ENCODE assay signal across 11 cellular contexts in the genomic region with DNA sequence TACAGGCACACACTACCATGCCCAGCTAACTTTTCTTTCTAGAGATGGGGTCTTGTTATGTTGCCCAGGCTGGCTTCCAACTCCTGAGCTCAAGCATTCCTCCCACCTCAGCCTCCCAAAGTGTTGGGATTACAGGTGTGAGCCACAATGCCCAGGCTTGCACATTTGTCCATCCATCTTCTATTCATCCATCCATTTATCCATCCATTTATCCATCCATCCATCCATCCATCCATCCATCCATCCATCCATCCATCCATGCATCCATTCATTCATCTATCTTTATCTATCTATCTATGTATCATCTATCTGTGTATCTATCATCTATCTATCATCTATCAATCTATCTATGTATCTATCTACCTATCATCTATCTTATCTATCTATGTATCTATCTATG. TPM values are rescaled to one million over a fixed set of nuclear protein-coding genes. Genes with fewer than 3 reads are reported as not detected.
A peak's percentile ranks its signal among the peaks of the same experiment; 100 is the strongest.
DNase-seq lines count a peak whose midpoint lies in the region; ATAC-seq and TF ChIP-seq lines count a peak whose summit lies in the region.
"Not testable (repeated sequence)": the region's sequence is repeated elsewhere in the genome, so short reads cannot be mapped to it uniquely, and the experiment has no call there.
"Had no signal": no experiment of that assay in that cellular context is flagged by ENCODE, and none has a peak within 500 bp of the region (broad histone marks: within the 10 kb centered on the region; RNA-seq: fewer than 3 reads in every experiment).

No MANE protein-coding gene starts in this region.

- not testable (repeated sequence) for H3K4me2 ChIP-seq in DND-41 (ENCODE audit: insufficient read depth, low read length)

- not testable (repeated sequence) for H3K4me3 Mint-ChIP-seq in T-helper 17 cell; activated CD8-positive, alpha-beta memory T cell treated with anti-CD3 and anti-CD28 coated beads, Interleukin-2, amount 10 ng/mL, durations not matched to agents 7 days and 5 days; central memory CD8-positive, alpha-beta T cell; stimulated activated memory B cell treated with anti-CD40 and anti-IgM and Interleukin-4, amounts not matched to agents 10 μg/mL and 1 μg/mL and 100 μg/mL, for 72 hours

- peaks cover 32% of the 10 kb centered on the region for H3K4me1 Mint-ChIP-seq in T-helper 17 cell
- H3K4me1 Mint-ChIP-seq in activated CD8-positive, alpha-beta memory T cell treated with anti-CD3 and anti-CD28 coated beads, Interleukin-2, amount 10 ng/mL, durations not matched to agents 7 days and 5 days = peaks cover 30% of the 10 kb centered on the region
- peaks cover 44% of the 10 kb centered on the region for H3K4me1 Mint-ChIP-seq in central memory CD8-positive, alpha-beta T cell
- peaks cover 59% of the 10 kb centered on the region for H3K4me1 Mint-ChIP-seq in stimulated activated memory B cell treated with anti-CD40 and anti-IgM and Interleukin-4, amounts not matched to agents 10 μg/mL and 1 μg/mL and 100 μg/mL, for 72 hours

- H3K9me3 Mint-ChIP-seq in activated CD8-positive, alpha-beta memory T cell treated with anti-CD3 and anti-CD28 coated beads, Interleukin-2, amount 10 ng/mL, durations not matched to agents 7 days and 5 days (ENCODE audit: low read depth) = not testable (repeated sequence)
- H3K9me3 Mint-ChIP-seq in central memory CD8-positive, alpha-beta T cell = peaks cover 14% of the 10 kb centered on the region
- H3K9me3 Mint-ChIP-seq in stimulated activated memory B cell treated with anti-CD40 and anti-IgM and Interleukin-4, amounts not matched to agents 10 μg/mL and 1 μg/mL and 100 μg/mL, for 72 hours = peaks cover 19% of the 10 kb centered on the region

- H3K9me3 ChIP-seq in DND-41 (ENCODE audit: insufficient read depth, low read length, severe bottlenecking); T-helper 17 cell (ENCODE audit: control insufficient read depth, low read length, poor library complexity, severe bottlenecking): not testable (repeated sequence)

- H2AFZ ChIP-seq in DND-41 (ENCODE audit: low read depth, low read length) = not testable (repeated sequence)

- H3K36me3 Mint-ChIP-seq in T-helper 17 cell (ENCODE audit: low read depth); activated CD8-positive, alpha-beta memory T cell treated with anti-CD3 and anti-CD28 coated beads, Interleukin-2, amount 10 ng/mL, durations not matched to agents 7 days and 5 days; central memory CD8-positive, alpha-beta T cell (ENCODE audit: insufficient read depth): not testable (repeated sequence)
- peaks cover 16% of the 10 kb centered on the region for H3K36me3 Mint-ChIP-seq in stimulated activated memory B cell treated with anti-CD40 and anti-IgM and Interleukin-4, amounts not matched to agents 10 μg/mL and 1 μg/mL and 100 μg/mL, for 72 hours

- CTCF ChIA-PET in activated CD8-positive, alpha-beta memory T cell treated with anti-CD3 and anti-CD28 coated beads, Interleukin-2, amount 10 ng/mL, durations not matched to agents 7 days and 5 days (lab: Charles Lee) = not testable (repeated sequence)

- not testable (repeated sequence) for H3K4me3 ChIP-seq in DND-41 (ENCODE audit: low read depth in 1 of 2, low read length in 2 of 2)

- H3K9ac ChIP-seq in DND-41 (ENCODE audit: low read depth, low read length) = not testable (repeated sequence)

- not testable (repeated sequence) for ATAC-seq in DND-41 (ENCODE audit: insufficient read depth, low read depth); T-helper 17 cell; activated CD8-positive, alpha-beta memory T cell treated with anti-CD3 and anti-CD28 coated beads, Interleukin-2, amount 10 ng/mL, durations not matched to agents 7 days and 5 days; central memory CD8-positive, alpha-beta T cell (replicated peaks; ENCODE audit: extremely low read depth, poor library complexity, severe bottlenecking); stimulated activated memory B cell treated with anti-CD40 and anti-IgM and Interleukin-4, amounts not matched to agents 10 μg/mL and 1 μg/mL and 100 μg/mL, for 72 hours

- H3K27ac ChIP-seq in DND-41 (ENCODE audit: low read length) = not testable (repeated sequence)

- H3K27me3 Mint-ChIP-seq in T-helper 17 cell; activated CD8-positive, alpha-beta memory T cell treated with anti-CD3 and anti-CD28 coated beads, Interleukin-2, amount 10 ng/mL, durations not matched to agents 7 days and 5 days; central memory CD8-positive, alpha-beta T cell; stimulated activated memory B cell treated with anti-CD40 and anti-IgM and Interleukin-4, amounts not matched to agents 10 μg/mL and 1 μg/mL and 100 μg/mL, for 72 hours: not testable (repeated sequence)

- not testable (repeated sequence) for H3K27me3 ChIP-seq in DND-41 (ENCODE audit: insufficient read depth, low read length, poor library complexity)

- H3K36me3 ChIP-seq in DND-41 (ENCODE audit: insufficient read depth, low read length) = not testable (repeated sequence)

- H4K20me1 ChIP-seq in DND-41 (ENCODE audit: insufficient read depth, low read length) = not testable (repeated sequence)

- TF ChIP-seq CTCF in DND-41 (IDR thresholded peaks at IDR 0.05; ENCODE audit: borderline replicate concordance, extremely low read depth, low read length, poor library complexity, severe bottlenecking) = not testable (repeated sequence)

- not testable (repeated sequence) for H3K79me2 ChIP-seq in DND-41 (ENCODE audit: insufficient read depth, low read length)

- H3K4me1 ChIP-seq in DND-41 (ENCODE audit: insufficient read depth, low read length) = not testable (repeated sequence)

- DNase-seq in DND-41 (peak; percentile 2), mesenteric fat pad (ENCODE audit: low spot score) (peak; percentile 41)
- not testable (repeated sequence) for DNase-seq in T-helper 17 cell; central memory CD8-positive, alpha-beta T cell (ENCODE audit: low spot score in 2 of 2)
- peak; percentile 3 for DNase-seq in activated CD8-positive, alpha-beta memory T cell treated with anti-CD3 and anti-CD28 coated beads, Interleukin-2, amount 10 ng/mL, durations not matched to agents 7 days and 5 days

- H3K27ac Mint-ChIP-seq in T-helper 17 cell = peak overlapping the region; percentile 93
- not testable (repeated sequence) for H3K27ac Mint-ChIP-seq in activated CD8-positive, alpha-beta memory T cell treated with anti-CD3 and anti-CD28 coated beads, Interleukin-2, amount 10 ng/mL, durations not matched to agents 7 days and 5 days
- peak overlapping the region; percentile 80 for H3K27ac Mint-ChIP-seq in central memory CD8-positive, alpha-beta T cell (ENCODE audit: low read depth)
- H3K27ac Mint-ChIP-seq in stimulated activated memory B cell treated with anti-CD40 and anti-IgM and Interleukin-4, amounts not matched to agents 10 μg/mL and 1 μg/mL and 100 μg/mL, for 72 hours = peak overlapping the region; percentile 87

RNA-seq across cellular contexts. Expression of gene P2RY8, which starts 20.5 kb away (rescaled TPM):
- total RNA-seq in T-helper 17 cell (100 to 1,000 TPM; 131 to 141 TPM), mesenteric fat pad (2.5 TPM)
- 100 to 1,000 TPM in 1 of 2 experiments, 10 to 100 TPM in 1; 82.4 to 109 TPM for total RNA-seq in activated CD8-positive, alpha-beta memory T cell treated with anti-CD3 and anti-CD28 coated beads, Interleukin-2, amount 10 ng/mL, durations not matched to agents 7 days and 5 days
- total RNA-seq: Calu3, G401 had no signal

RNA-seq across cellular contexts. Expression of gene AKAP17A, which starts 34.0 kb away (rescaled TPM):
- total RNA-seq in T-helper 17 cell (100 to 1,000 TPM in 1 of 2 donors, 10 to 100 TPM in 1; 98.7 to 102 TPM), mesenteric fat pad (31.4 TPM)
- total RNA-seq in activated CD8-positive, alpha-beta memory T cell treated with anti-CD3 and anti-CD28 coated beads, Interleukin-2, amount 10 ng/mL, durations not matched to agents 7 days and 5 days = 10 to 100 TPM; 83.9 to 88.8 TPM

RNA-seq across cellular contexts. Expression of gene ASMT, which starts 57.4 kb away (rescaled TPM):
- under 1 TPM; 0.52 to 0.57 TPM for total RNA-seq in T-helper 17 cell
- total RNA-seq in activated CD8-positive, alpha-beta memory T cell treated with anti-CD3 and anti-CD28 coated beads, Interleukin-2, amount 10 ng/mL, durations not matched to agents 7 days and 5 days = 1 to 10 TPM; 1.2 to 5.0 TPM
- total RNA-seq in mesenteric fat pad = not detected
- total RNA-seq: Calu3, G401, GM12878, H4, HepG2 had no signal

Comparison
In these comparisons a context has a peak if more than half of its experiments do, and no peak if none do; other contexts are left out.
1. RNA of gene P2RY8, which starts 20.5 kb away (total RNA-seq): 131 to 141 TPM in T-helper 17 cell and 82.4 to 109 TPM in activated CD8-positive, alpha-beta memory T cell treated with anti-CD3 and anti-CD28 coated beads, Interleukin-2, amount 10 ng/mL, durations not matched to agents 7 days and 5 days; 2.5 TPM in mesenteric fat pad (single experiment); every median in the first group is over 10 times any median in the second.